Comparison of ENCODE assay signal across 26 cellular contexts in the genomic region with DNA sequence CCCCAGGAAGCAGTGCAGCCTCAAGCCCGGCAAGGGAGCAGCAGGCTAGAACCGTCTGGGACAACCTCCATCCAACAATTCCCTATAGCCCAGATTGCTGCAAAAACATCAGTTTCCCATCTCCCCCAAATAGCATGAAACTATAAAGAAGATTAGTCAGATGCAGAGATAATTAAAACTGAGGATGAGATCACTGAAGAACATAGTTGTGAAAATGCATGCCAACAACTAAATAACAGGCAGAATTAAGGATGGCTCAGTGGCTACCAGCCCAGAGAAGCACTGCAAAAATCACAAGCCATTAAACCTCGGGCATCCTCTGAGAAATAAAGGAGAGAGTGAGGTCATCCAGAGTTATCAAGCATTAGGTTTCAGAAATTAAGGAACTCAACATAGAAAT.
DNase-seq lines count a peak whose midpoint lies in the region; ATAC-seq and TF ChIP-seq lines count a peak whose summit lies in the region.
"Had no signal": no experiment of that assay in that cellular context is flagged by ENCODE, and none has a peak within 500 bp of the region (broad histone marks: within the 10 kb centered on the region; RNA-seq: fewer than 3 reads in every experiment).

No MANE protein-coding gene starts in this region.

- no peaks in the 10 kb centered on the region; the same call in 1 of the 2 replicates for H3K36me3 ChIP-seq in MG63
- no peaks in the 10 kb centered on the region for H3K36me3 ChIP-seq in uterus
- H3K36me3 ChIP-seq: left ventricle myocardium inferior, neural progenitor cell, right atrium auricular region, SJSA1 had no signal

- H3K4me3 ChIP-seq in MG63 (peak overlapping the region; percentile 28), uterus (no peak overlapping the region)
- H3K4me3 ChIP-seq: left ventricle myocardium inferior, neural progenitor cell, right atrium auricular region, SJSA1, testis had no signal

- H3K27me3 ChIP-seq in MG63 (no peaks in the 10 kb centered on the region), uterus (no peaks in the 10 kb centered on the region)
- H3K27me3 ChIP-seq: neural progenitor cell, right atrium auricular region, SJSA1, testis had no signal

- H3K27ac ChIP-seq in uterus = peak overlapping the region; percentile 24 to 25
- H3K27ac ChIP-seq: left ventricle myocardium inferior, neural progenitor cell, right atrium auricular region, SJSA1, testis had no signal

- no peak for ATAC-seq in GM21619 (IDR thresholded peaks at IDR 0.05; ENCODE audit: unreplicated experiment)

- TF ChIP-seq CTCF in uterus (IDR thresholded peaks at IDR 0.05) = no peak

- H3K9me3 ChIP-seq in MG63 (no peaks in the 10 kb centered on the region), uterus (no peaks in the 10 kb centered on the region)
- H3K9me3 ChIP-seq: SJSA1, testis had no signal

- no peaks in the 10 kb centered on the region for H3K4me1 ChIP-seq in uterus
- H3K4me1 ChIP-seq: neural progenitor cell, testis had no signal

- DNase-seq in EL (peak; percentile 49), MG63 (peak; percentile 41), glomerular visceral epithelial cell (ENCODE audit: extremely low spot score) (peak; percentile 34), uterus (no peak), CD1c-positive myeloid dendritic cell (ENCODE audit: extremely low spot score) (no peak), NK-92 (lab: John Stamatoyannopoulos, UW; ENCODE audit: unreplicated experiment) (no peak)
- DNase-seq: activated CD4-positive, alpha-beta T cell treated with anti-CD3 and anti-CD28 coated beads for 48 hours; activated CD8-positive, alpha-beta memory T cell treated with anti-CD3 and anti-CD28 coated beads for 24 hours; activated gamma-delta T cell; activated naive CD8-positive, alpha-beta T cell treated with anti-CD3 and anti-CD28 coated beads for 36 hours; aorta; C1 segment of cervical spinal cord; COR-L47; GDM1; glutamatergic neuron; KG1; left ventricle myocardium inferior; MM.1S; NCI-H2029 treated with DMSO at 0.1 percent for 48 hours; NCI-H69; stimulated activated CD8-positive, alpha-beta memory T cell treated with anti-CD3 and anti-CD28 coated beads, Interleukin-4, amount 100 ng/mL, for 48 hours; testis had no signal

- no peak for TF ChIP-seq POLR2A in uterus (IDR thresholded peaks at IDR 0.05)

- intact Hi-C loops in uterus (cut with DNase I; ENCODE audit: low total_unique reads) = no loop called here

Comparison
In these comparisons a context has a peak if more than half of its experiments do, and no peak if none do; other contexts are left out.
1. DNase-seq: peak in EL (single experiment), MG63 (single experiment) and glomerular visceral epithelial cell (single experiment); none in uterus (0 of 2), CD1c-positive myeloid dendritic cell (single experiment) and NK-92 (single experiment).